1 cellular context compared by ENCODE assay signal in the genomic region with DNA sequence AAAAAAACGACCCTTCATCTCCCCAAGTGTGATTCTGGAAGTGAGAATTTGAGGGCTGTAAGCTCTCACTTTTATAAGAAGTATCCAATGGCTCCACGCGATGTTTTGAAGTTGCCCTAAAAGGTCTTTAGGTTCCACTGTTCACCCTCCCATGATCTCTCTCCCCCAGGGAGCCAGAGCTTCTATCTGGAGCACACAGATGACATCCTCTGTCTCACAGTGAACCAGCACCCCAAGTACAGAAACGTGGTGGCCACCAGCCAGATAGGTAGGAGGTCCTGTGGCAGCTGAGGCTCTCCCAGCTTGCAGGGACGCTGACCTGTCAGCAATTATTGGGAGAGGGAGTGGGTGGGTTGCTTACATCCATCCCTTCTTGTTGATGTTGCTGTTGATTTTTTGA.
TF ChIP-seq lines count a peak whose summit lies in the region.

No MANE protein-coding gene starts in this region.

TF ChIP-seq in HCT116, 20 proteins besides CTCF, POLR2A, EP300 and RAD21 (continued from another document):
- TF ChIP-seq, protein P1, sequence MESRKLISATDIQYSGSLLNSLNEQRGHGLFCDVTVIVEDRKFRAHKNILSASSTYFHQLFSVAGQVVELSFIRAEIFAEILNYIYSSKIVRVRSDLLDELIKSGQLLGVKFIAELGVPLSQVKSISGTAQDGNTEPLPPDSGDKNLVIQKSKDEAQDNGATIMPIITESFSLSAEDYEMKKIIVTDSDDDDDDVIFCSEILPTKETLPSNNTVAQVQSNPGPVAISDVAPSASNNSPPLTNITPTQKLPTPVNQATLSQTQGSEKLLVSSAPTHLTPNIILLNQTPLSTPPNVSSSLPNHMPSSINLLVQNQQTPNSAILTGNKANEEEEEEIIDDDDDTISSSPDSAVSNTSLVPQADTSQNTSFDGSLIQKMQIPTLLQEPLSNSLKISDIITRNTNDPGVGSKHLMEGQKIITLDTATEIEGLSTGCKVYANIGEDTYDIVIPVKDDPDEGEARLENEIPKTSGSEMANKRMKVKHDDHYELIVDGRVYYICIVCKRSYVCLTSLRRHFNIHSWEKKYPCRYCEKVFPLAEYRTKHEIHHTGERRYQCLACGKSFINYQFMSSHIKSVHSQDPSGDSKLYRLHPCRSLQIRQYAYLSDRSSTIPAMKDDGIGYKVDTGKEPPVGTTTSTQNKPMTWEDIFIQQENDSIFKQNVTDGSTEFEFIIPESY (IDR thresholded peaks at IDR 0.05; ENCODE audit: extremely low read depth, insufficient replicate concordance, low read length), result no peak
- TF ChIP-seq ZFX (IDR thresholded peaks at IDR 0.05) (no peak), CBX3 (IDR thresholded peaks at IDR 0.05; ENCODE audit: low read depth) (no peak), EGR1 (IDR thresholded peaks at IDR 0.05; ENCODE audit: low read depth) (no peak), POLR2AphosphoS5 (IDR thresholded peaks at IDR 0.05; ENCODE audit: low read depth, low read length) (no peak)
